In the genomic region with DNA sequence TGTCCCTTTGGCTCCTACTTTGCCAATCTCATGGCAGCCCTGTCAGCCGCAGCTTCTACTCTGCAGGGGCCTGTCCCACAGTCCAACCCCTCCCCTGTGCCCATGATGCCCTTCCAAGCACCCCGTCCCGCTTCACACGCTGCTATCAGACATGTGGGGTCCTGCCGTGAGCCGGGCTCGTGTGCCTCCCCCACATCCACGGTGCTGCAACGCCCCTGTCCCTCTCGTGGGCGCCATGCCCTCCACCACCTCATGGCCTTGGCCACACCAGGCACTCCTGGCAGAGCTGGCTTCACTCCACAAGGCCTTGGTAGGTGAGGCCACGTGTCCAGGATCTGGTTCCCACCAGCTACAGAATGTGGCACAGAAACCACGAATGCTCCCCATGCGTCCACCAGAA, we compare ENCODE assay signal across 24 cellular contexts. TPM values are rescaled to one million over a fixed set of nuclear protein-coding genes. Genes with fewer than 3 reads are reported as not detected.
DNase-seq lines count a peak whose midpoint lies in the region; ATAC-seq, FAIRE-seq and TF ChIP-seq lines count a peak whose summit lies in the region.
"Had no signal": no experiment of that assay in that cellular context is flagged by ENCODE, and none has a peak within 500 bp of the region (broad histone marks: within the 10 kb centered on the region; RNA-seq: fewer than 3 reads in every experiment).

No MANE protein-coding gene starts in this region.

- POLR2A ChIA-PET in activated CD8-positive, alpha-beta T cell treated with anti-CD3 and anti-CD28 coated beads, Interleukin-2, amount 10 ng/mL, durations not matched to agents 7 days and 5 days (lab: Charles Lee): no interaction called here
- POLR2A ChIA-PET in activated CD8-positive, alpha-beta T cell treated with anti-CD3 and anti-CD28 coated beads for 36 hours (lab: Charles Lee): interaction anchor here (0.6 to 0.9 kb wide), 2 partner anchors 23 to 158 kb away, joined by 3 read pairs; partner anchors contain the start of gene CHID1
- POLR2A ChIA-PET in GM12878 (lab: Charles Lee): no interaction called here

- no peak overlapping the region for H3K27ac ChIP-seq in GM12878 (ENCODE audit: control insufficient read depth, insufficient read depth)
- H3K27ac ChIP-seq in lower lobe of right lung: no peak overlapping the region
- H3K27ac ChIP-seq: 22Rv1, BLaER1, C4-2B had no signal

- no TSS peak for BruUV-seq in GM12878 (replicated peaks; lab: Mats Ljungman, UMichigan)

- H3K4me1 Mint-ChIP-seq in activated CD8-positive, alpha-beta T cell treated with anti-CD3 and anti-CD28 coated beads, Interleukin-2, amount 10 ng/mL, durations not matched to agents 7 days and 5 days (ENCODE audit: low read depth): peaks cover 3% of the 10 kb centered on the region
- H3K4me1 Mint-ChIP-seq in activated CD8-positive, alpha-beta T cell treated with anti-CD3 and anti-CD28 coated beads for 36 hours (ENCODE audit: low read depth): no peaks in the 10 kb centered on the region
- H3K4me1 Mint-ChIP-seq in nephron progenitor cell: peaks cover 16% of the 10 kb centered on the region
- H3K4me1 Mint-ChIP-seq: B cell; CD4-positive, CD25-positive, alpha-beta regulatory T cell had no signal

- 0 out of 2 replicates have a peak, but pooled peaks have one; percentile 24 for TF ChIP-seq POLR2A in GM12878 (IDR thresholded peaks at IDR 0.05; ENCODE audit: low read depth, low read length)

- TF ChIP-seq RAD21 in GM12878 (IDR thresholded peaks at IDR 0.05; ENCODE audit: insufficient read depth, low read depth, low read length): no peak

- H3K9me3 ChIP-seq in GM12878 (replicated peaks; ENCODE audit: control insufficient read depth, insufficient read depth, low read length) (no peaks in the 10 kb centered on the region), lower lobe of right lung (no peaks in the 10 kb centered on the region)
- H3K9me3 ChIP-seq: BLaER1, Caco-2 had no signal

- no peak overlapping the region for H3K4me2 ChIP-seq in GM12878 (ENCODE audit: control insufficient read depth, insufficient read depth)
- H3K4me2 ChIP-seq: BLaER1, GM23338 had no signal

- CTCF ChIA-PET in activated CD8-positive, alpha-beta T cell treated with anti-CD3 and anti-CD28 coated beads, Interleukin-2, amount 10 ng/mL, durations not matched to agents 7 days and 5 days (lab: Charles Lee): no interaction called here
- CTCF ChIA-PET in activated CD8-positive, alpha-beta T cell treated with anti-CD3 and anti-CD28 coated beads for 36 hours (lab: Charles Lee): no interaction called here
- CTCF ChIA-PET in GM12878 (lab: Yijun Ruan, JAX): interaction anchor here (0.5 kb wide), 1 partner anchor 129 kb away, joined by 3 read pairs; no protein-coding TSS in a partner anchor

- in situ Hi-C loops in GM12878 (cut with MboI): no loop called here

- intact Hi-C loops in activated CD8-positive, alpha-beta T cell treated with anti-CD3 and anti-CD28 coated beads for 36 hours (cut with micrococcal nuclease): no loop called here
- intact Hi-C loops in GM12878 (cut with micrococcal nuclease; ENCODE audit: unreplicated experiment) (no loop called here), lower lobe of right lung (cut with DNase I) (no loop called here)

- H3K4me1 ChIP-seq in GM12878 (ENCODE audit: control insufficient read depth, insufficient read depth, low read length): no peaks in the 10 kb centered on the region
- no peaks in the 10 kb centered on the region for H3K4me1 ChIP-seq in lower lobe of right lung
- H3K4me1 ChIP-seq: Caco-2 had no signal

- no peak overlapping the region for H3K9ac ChIP-seq in GM12878 (ENCODE audit: control insufficient read depth, insufficient read depth, low read length)
- H3K9ac ChIP-seq: BLaER1 had no signal

- RAD21 ChIA-PET in GM12878 (lab: Charles Lee; ENCODE audit: unreplicated experiment): no interaction called here

- peak overlapping the region; percentile 11 for H3K27ac Mint-ChIP-seq in activated CD8-positive, alpha-beta T cell treated with anti-CD3 and anti-CD28 coated beads, Interleukin-2, amount 10 ng/mL, durations not matched to agents 7 days and 5 days
- H3K27ac Mint-ChIP-seq in activated CD8-positive, alpha-beta T cell treated with anti-CD3 and anti-CD28 coated beads for 36 hours: no peak overlapping the region
- peak overlapping the region; percentile 42 for H3K27ac Mint-ChIP-seq in nephron progenitor cell
- H3K27ac Mint-ChIP-seq: B cell; CD4-positive, CD25-positive, alpha-beta regulatory T cell; CD8-positive, alpha-beta T cell; GM23338; H9 had no signal

- no peaks in the 10 kb centered on the region for H3K9me3 Mint-ChIP-seq in activated CD8-positive, alpha-beta T cell treated with anti-CD3 and anti-CD28 coated beads, Interleukin-2, amount 10 ng/mL, durations not matched to agents 7 days and 5 days (ENCODE audit: insufficient read depth)
- no peaks in the 10 kb centered on the region for H3K9me3 Mint-ChIP-seq in activated CD8-positive, alpha-beta T cell treated with anti-CD3 and anti-CD28 coated beads for 36 hours
- H3K9me3 Mint-ChIP-seq in nephron progenitor cell: no peaks in the 10 kb centered on the region
- H3K9me3 Mint-ChIP-seq: CD8-positive, alpha-beta T cell; H9 had no signal

- no peaks in the 10 kb centered on the region for H3K79me2 ChIP-seq in GM12878 (ENCODE audit: control insufficient read depth, insufficient read depth, low read length)

- SMC1A ChIA-PET in GM12878 (lab: Charles Lee; ENCODE audit: uncharacterized antibody, unreplicated experiment): no interaction called here

- peaks cover 6% of the 10 kb centered on the region for H3K36me3 Mint-ChIP-seq in activated CD8-positive, alpha-beta T cell treated with anti-CD3 and anti-CD28 coated beads, Interleukin-2, amount 10 ng/mL, durations not matched to agents 7 days and 5 days (ENCODE audit: low read depth)
- H3K36me3 Mint-ChIP-seq in activated CD8-positive, alpha-beta T cell treated with anti-CD3 and anti-CD28 coated beads for 36 hours (ENCODE audit: low read depth): peaks cover 10% of the 10 kb centered on the region
- peaks cover 17% of the 10 kb centered on the region for H3K36me3 Mint-ChIP-seq in nephron progenitor cell (ENCODE audit: low read depth)

- H2AFZ ChIP-seq in GM12878 (ENCODE audit: control insufficient read depth, low read depth, low read length): no peak overlapping the region
- H2AFZ ChIP-seq: GM23338 had no signal

- no peak for TF ChIP-seq EP300 in GM12878 (IDR thresholded peaks at IDR 0.05; ENCODE audit: borderline replicate concordance in 1 of 2, control insufficient read depth in 1 of 2, low read depth in 2 of 2, low read length in 2 of 2)

- no peaks in the 10 kb centered on the region for H3K27me3 ChIP-seq in GM12878 (replicated peaks in 1 of 2; ENCODE audit: control insufficient read depth in 2 of 2, insufficient read depth in 2 of 2, low read length in 1 of 2)
- no peaks in the 10 kb centered on the region for H3K27me3 ChIP-seq in lower lobe of right lung (ENCODE audit: low read depth)
- H3K27me3 ChIP-seq: BLaER1 had no signal

- no peak overlapping the region for H3K4me3 Mint-ChIP-seq in activated CD8-positive, alpha-beta T cell treated with anti-CD3 and anti-CD28 coated beads, Interleukin-2, amount 10 ng/mL, durations not matched to agents 7 days and 5 days
- no peak overlapping the region for H3K4me3 Mint-ChIP-seq in activated CD8-positive, alpha-beta T cell treated with anti-CD3 and anti-CD28 coated beads for 36 hours
- H3K4me3 Mint-ChIP-seq in nephron progenitor cell: no peak overlapping the region
- H3K4me3 Mint-ChIP-seq: B cell; CD4-positive, CD25-positive, alpha-beta regulatory T cell; CD8-positive, alpha-beta T cell; GM23338; H9 had no signal

- DNase-seq in activated CD8-positive, alpha-beta T cell treated with anti-CD3 and anti-CD28 coated beads, Interleukin-2, amount 10 ng/mL, durations not matched to agents 7 days and 5 days: no peak
- DNase-seq in activated CD8-positive, alpha-beta T cell treated with anti-CD3 and anti-CD28 coated beads for 36 hours: no peak
- no peak for DNase-seq in GM12878 (ENCODE audit: low read depth, low spot score)
- no peak for DNase-seq in nephron progenitor cell
- no peak for DNase-seq in NCI-H1092 (lab: John Stamatoyannopoulos, UW)
- DNase-seq in OCI-M2 (lab: John Stamatoyannopoulos, UW; ENCODE audit: unreplicated experiment): no peak
- DNase-seq in lower lobe of right lung: no peak
- DNase-seq in anterior cingulate cortex (lab: John Stamatoyannopoulos, UW): no peak
- DNase-seq: Caco-2; CD4-positive, CD25-positive, alpha-beta regulatory T cell; CD8-positive, alpha-beta T cell; DMS153; DND-41; GDM1; H9 had no signal

- WGBS in GM12878 (ENCODE audit: insufficient coverage, insufficient replicate concordance, low lambda C conversion rate, missing lambda C conversion rate): 94% methylated on average over 14 of the region's 14 CpGs

- ATAC-seq in activated CD8-positive, alpha-beta T cell treated with anti-CD3 and anti-CD28 coated beads, Interleukin-2, amount 10 ng/mL, durations not matched to agents 7 days and 5 days: no peak
- no peak for ATAC-seq in activated CD8-positive, alpha-beta T cell treated with anti-CD3 and anti-CD28 coated beads for 36 hours
- ATAC-seq in GM12878 (no peak), lower lobe of right lung (no peak)
- ATAC-seq: CD8-positive, alpha-beta T cell; GM23338; HCT116 had no signal

- no peak for FAIRE-seq in GM12878 (lab: Jason Lieb, UNC)
- FAIRE-seq: A204.1, GM12891, GM18507 had no signal

- H4K20me1 ChIP-seq in GM12878 (ENCODE audit: control insufficient read depth, insufficient read depth): no peaks in the 10 kb centered on the region

- no peak for TF ChIP-seq CTCF in activated CD8-positive, alpha-beta T cell treated with anti-CD3 and anti-CD28 coated beads for 36 hours (IDR thresholded peaks at IDR 0.05)
- TF ChIP-seq CTCF in GM12878 (IDR thresholded peaks at IDR 0.05 in 2 of 3, conservative IDR thresholded peaks at IDR 0.05 in 1 of 3; ENCODE audit: control insufficient read depth in 2 of 3, extremely low read depth in 1 of 3, insufficient read depth in 1 of 3, low read depth in 3 of 3, low read length in 3 of 3) (no peak), nephron progenitor cell (IDR thresholded peaks at IDR 0.05) (no peak), lower lobe of right lung (IDR thresholded peaks at IDR 0.05) (no peak)

- H3K36me3 ChIP-seq in GM12878 (ENCODE audit: control insufficient read depth in 2 of 2, insufficient read depth in 2 of 2, low read length in 1 of 2) (peaks cover 0 to 6% of the 10 kb centered on the region in 2 experiments; a peak in 3 of 4 replicates), lower lobe of right lung (peaks cover 33% of the 10 kb centered on the region)

- H3K27me3 Mint-ChIP-seq in activated CD8-positive, alpha-beta T cell treated with anti-CD3 and anti-CD28 coated beads, Interleukin-2, amount 10 ng/mL, durations not matched to agents 7 days and 5 days (ENCODE audit: low read depth): no peaks in the 10 kb centered on the region
- H3K27me3 Mint-ChIP-seq in activated CD8-positive, alpha-beta T cell treated with anti-CD3 and anti-CD28 coated beads for 36 hours: no peaks in the 10 kb centered on the region
- no peaks in the 10 kb centered on the region for H3K27me3 Mint-ChIP-seq in nephron progenitor cell (ENCODE audit: low read depth, poor library complexity)
- H3K27me3 Mint-ChIP-seq: B cell; CD4-positive, CD25-positive, alpha-beta regulatory T cell had no signal

- H3K4me3 ChIP-seq in GM12878 (no peak overlapping the region), lower lobe of right lung (no peak overlapping the region)
- H3K4me3 ChIP-seq: BLaER1, GM23338 had no signal

RNA-seq across cellular contexts. Expression of gene CHID1, which starts 23.0 kb away (rescaled TPM):
- total RNA-seq in activated CD8-positive, alpha-beta T cell treated with anti-CD3 and anti-CD28 coated beads, Interleukin-2, amount 10 ng/mL, durations not matched to agents 7 days and 5 days: 10 to 100 TPM; 46.1 to 48.4 TPM
- total RNA-seq in activated CD8-positive, alpha-beta T cell treated with anti-CD3 and anti-CD28 coated beads for 36 hours: 10 to 100 TPM; 69.8 to 72.0 TPM
- total RNA-seq in GM12878 (2013; cell fraction: nucleolus; rRNA removed): 35.6 and 47.2 TPM in 2 replicates
- total RNA-seq in GM12878 (2014; rRNA removed) (20.7 and 30.2 TPM in 2 replicates), GM12878 (2014; rRNA removed; fragmentation: Illumina TruSeq; extraction: Trizol) (15.5 and 16.7 TPM in 2 replicates), GM12878 (2021) (48.5 and 54.2 TPM in 2 replicates), lower lobe of right lung (65.0 TPM)
- 17.6 TPM for polyA plus RNA-seq in GM12878 (2011; ENCODE audit: low read depth)
- polyA plus RNA-seq in GM12878 (2011; rRNA removed) (15.5 and 30.1 TPM in 2 replicates), GM12878 (2014; fragmentation: Illumina TruSeq; extraction: Trizol) (11.1 and 20.2 TPM in 2 replicates), GM12878 (2014; fragmentation: Nextera tagmentation; extraction: Ambion mirVana) (10 to 100 TPM in 1 of 2 experiments, 1 to 10 TPM in 1; 4.8 to 10.1 TPM), GM12878 (2014; rRNA removed) (38.9 and 40.2 TPM in 2 replicates), GM12878 (2016; fragmentation: Nextera tagmentation; extraction: Ambion mirVana) (10 to 100 TPM; 63.3 to 75.2 TPM)
- 45.8 and 56.7 TPM in 2 replicates for polyA plus RNA-seq in GM12878 (2011; cell fraction: cytosol; rRNA removed)
- polyA plus RNA-seq in GM12878 (2011; cell fraction: nucleus; rRNA removed): 53.3 and 64.0 TPM in 2 replicates
- polyA plus RNA-seq in GM12878 (2012): 30.5 and 35.3 TPM in 2 replicates
- polyA minus RNA-seq in GM12878 (2011; rRNA and poly(A)+ RNA removed): 36.6 and 44.7 TPM in 2 replicates
- 19.8 and 21.9 TPM in 2 replicates for polyA minus RNA-seq in GM12878 (2011; cell fraction: cytosol; rRNA and poly(A)+ RNA removed)
- 18.6 and 24.4 TPM in 2 replicates for polyA minus RNA-seq in GM12878 (2011; cell fraction: nucleus; rRNA and poly(A)+ RNA removed)

RNA-seq across cellular contexts. Expression of gene AP2A2, which starts 38.1 kb away (rescaled TPM):
- 10 to 100 TPM; 40.1 to 54.0 TPM for total RNA-seq in activated CD8-positive, alpha-beta T cell treated with anti-CD3 and anti-CD28 coated beads, Interleukin-2, amount 10 ng/mL, durations not matched to agents 7 days and 5 days
- total RNA-seq in activated CD8-positive, alpha-beta T cell treated with anti-CD3 and anti-CD28 coated beads for 36 hours: 10 to 100 TPM; 34.0 to 34.6 TPM
- 81.6 and 92.4 TPM in 2 replicates for total RNA-seq in GM12878 (2013; cell fraction: nucleolus; rRNA removed)
- total RNA-seq in GM12878 (2014; rRNA removed) (12.8 and 15.1 TPM in 2 replicates), GM12878 (2014; rRNA removed; fragmentation: Illumina TruSeq; extraction: Trizol) (17.7 TPM in 2 replicates), GM12878 (2021) (42.0 and 46.8 TPM in 2 replicates), lower lobe of right lung (130 TPM)
- polyA plus RNA-seq in GM12878 (2011; ENCODE audit: low read depth): 27.9 TPM
- polyA plus RNA-seq in GM12878 (2011; rRNA removed) (23.2 and 34.8 TPM in 2 replicates), GM12878 (2014; fragmentation: Illumina TruSeq; extraction: Trizol) (39.6 and 48.8 TPM in 2 replicates), GM12878 (2014; fragmentation: Nextera tagmentation; extraction: Ambion mirVana) (1 to 10 TPM in 1 of 2 experiments, under 1 TPM in 1; 0.58 to 2.6 TPM), GM12878 (2014; rRNA removed) (26.4 and 32.6 TPM in 2 replicates), GM12878 (2016; fragmentation: Nextera tagmentation; extraction: Ambion mirVana) (10 to 100 TPM; 14.4 to 18.8 TPM)
- polyA plus RNA-seq in GM12878 (2011; cell fraction: cytosol; rRNA removed): 27.5 and 29.6 TPM in 2 replicates
- polyA plus RNA-seq in GM12878 (2011; cell fraction: nucleus; rRNA removed): 106 and 121 TPM in 2 replicates
- 21.7 and 22.3 TPM in 2 replicates for polyA plus RNA-seq in GM12878 (2012)
- 40.8 and 41.6 TPM in 2 replicates for polyA minus RNA-seq in GM12878 (2011; rRNA and poly(A)+ RNA removed)
- polyA minus RNA-seq in GM12878 (2011; cell fraction: cytosol; rRNA and poly(A)+ RNA removed): 24.7 and 32.3 TPM in 2 replicates
- polyA minus RNA-seq in GM12878 (2011; cell fraction: nucleus; rRNA and poly(A)+ RNA removed): 23.9 and 38.2 TPM in 2 replicates

RNA-seq across cellular contexts. Expression of gene TSPAN4, which starts 44.9 kb away (rescaled TPM):
- 10 to 100 TPM; 20.0 to 21.7 TPM for total RNA-seq in activated CD8-positive, alpha-beta T cell treated with anti-CD3 and anti-CD28 coated beads, Interleukin-2, amount 10 ng/mL, durations not matched to agents 7 days and 5 days
- 10 to 100 TPM; 15.4 to 16.0 TPM for total RNA-seq in activated CD8-positive, alpha-beta T cell treated with anti-CD3 and anti-CD28 coated beads for 36 hours
- total RNA-seq in GM12878 (2013; cell fraction: nucleolus; rRNA removed): 47.0 and 47.6 TPM in 2 replicates
- total RNA-seq in GM12878 (2014; rRNA removed): 9.3 and 10.1 TPM in 2 replicates
- 2.3 and 2.7 TPM in 2 replicates for total RNA-seq in GM12878 (2014; rRNA removed; fragmentation: Illumina TruSeq; extraction: Trizol)
- total RNA-seq in GM12878 (2021): 8.7 and 9.0 TPM in 2 replicates
- 3.5 TPM for polyA plus RNA-seq in GM12878 (2011; ENCODE audit: low read depth)
- 6.5 and 13.4 TPM in 2 replicates for polyA plus RNA-seq in GM12878 (2011; rRNA removed)
- polyA plus RNA-seq in GM12878 (2011; cell fraction: cytosol; rRNA removed): 22.9 and 34.0 TPM in 2 replicates
- polyA plus RNA-seq in GM12878 (2011; cell fraction: nucleus; rRNA removed): 75.6 and 100 TPM in 2 replicates
- 6.5 and 6.8 TPM in 2 replicates for polyA plus RNA-seq in GM12878 (2012)
- 0.96 TPM in 1 of 2 replicates, not detected in the other for polyA plus RNA-seq in GM12878 (2014; fragmentation: Illumina TruSeq; extraction: Trizol)
- under 1 TPM in 1 of 2 experiments, not detected in 1; 0.37 TPM for polyA plus RNA-seq in GM12878 (2014; fragmentation: Nextera tagmentation; extraction: Ambion mirVana)
- 11.6 and 14.0 TPM in 2 replicates for polyA plus RNA-seq in GM12878 (2014; rRNA removed)
- 1 to 10 TPM; 7.6 to 8.5 TPM for polyA plus RNA-seq in GM12878 (2016; fragmentation: Nextera tagmentation; extraction: Ambion mirVana)
- 13.9 and 15.4 TPM in 2 replicates for polyA minus RNA-seq in GM12878 (2011; rRNA and poly(A)+ RNA removed)
- 21.0 and 24.9 TPM in 2 replicates for polyA minus RNA-seq in GM12878 (2011; cell fraction: cytosol; rRNA and poly(A)+ RNA removed)
- 10.2 and 15.3 TPM in 2 replicates for polyA minus RNA-seq in GM12878 (2011; cell fraction: nucleus; rRNA and poly(A)+ RNA removed)
- total RNA-seq in lower lobe of right lung: 140 TPM

RNA-seq across cellular contexts. Expression of gene POLR2L, which starts 45.3 kb away (rescaled TPM):
- total RNA-seq in activated CD8-positive, alpha-beta T cell treated with anti-CD3 and anti-CD28 coated beads, Interleukin-2, amount 10 ng/mL, durations not matched to agents 7 days and 5 days: 100 to 1,000 TPM; 127 to 140 TPM
- 10 to 100 TPM; 83.0 to 89.2 TPM for total RNA-seq in activated CD8-positive, alpha-beta T cell treated with anti-CD3 and anti-CD28 coated beads for 36 hours
- total RNA-seq in GM12878 (2013; cell fraction: nucleolus; rRNA removed): 10.3 and 15.3 TPM in 2 replicates
- total RNA-seq in GM12878 (2014; rRNA removed) (366 and 432 TPM in 2 replicates), GM12878 (2014; rRNA removed; fragmentation: Illumina TruSeq; extraction: Trizol) (60.2 and 68.7 TPM in 2 replicates), GM12878 (2021) (133 and 137 TPM in 2 replicates), lower lobe of right lung (127 TPM)
- 11.2 TPM for polyA plus RNA-seq in GM12878 (2011; ENCODE audit: low read depth)
- polyA plus RNA-seq in GM12878 (2011; rRNA removed) (13.7 and 44.2 TPM in 2 replicates), GM12878 (2014; fragmentation: Illumina TruSeq; extraction: Trizol) (2.2 and 23.1 TPM in 2 replicates), GM12878 (2014; fragmentation: Nextera tagmentation; extraction: Ambion mirVana) (100 to 1,000 TPM in 1 of 2 experiments, 10 to 100 TPM in 1; 68.8 to 117 TPM), GM12878 (2014; rRNA removed) (318 and 463 TPM in 2 replicates), GM12878 (2016; fragmentation: Nextera tagmentation; extraction: Ambion mirVana) (100 to 1,000 TPM; 439 to 497 TPM)
- polyA plus RNA-seq in GM12878 (2011; cell fraction: cytosol; rRNA removed): 76.2 and 168 TPM in 2 replicates
- 129 and 164 TPM in 2 replicates for polyA plus RNA-seq in GM12878 (2011; cell fraction: nucleus; rRNA removed)
- polyA plus RNA-seq in GM12878 (2012): 136 and 240 TPM in 2 replicates
- polyA minus RNA-seq in GM12878 (2011; rRNA and poly(A)+ RNA removed): 70.2 and 136 TPM in 2 replicates
- polyA minus RNA-seq in GM12878 (2011; cell fraction: cytosol; rRNA and poly(A)+ RNA removed): 63.5 and 71.9 TPM in 2 replicates
- 35.2 and 55.4 TPM in 2 replicates for polyA minus RNA-seq in GM12878 (2011; cell fraction: nucleus; rRNA and poly(A)+ RNA removed)

RNA-seq across cellular contexts. Expression of gene CD151, which starts 54.8 kb away (rescaled TPM):
- total RNA-seq in activated CD8-positive, alpha-beta T cell treated with anti-CD3 and anti-CD28 coated beads, Interleukin-2, amount 10 ng/mL, durations not matched to agents 7 days and 5 days: 10 to 100 TPM; 27.0 to 29.7 TPM
- 10 to 100 TPM; 45.9 to 46.5 TPM for total RNA-seq in activated CD8-positive, alpha-beta T cell treated with anti-CD3 and anti-CD28 coated beads for 36 hours
- total RNA-seq in GM12878 (2013; cell fraction: nucleolus; rRNA removed): 31.6 and 37.0 TPM in 2 replicates
- 26.2 and 37.1 TPM in 2 replicates for total RNA-seq in GM12878 (2014; rRNA removed)
- 11.1 and 17.6 TPM in 2 replicates for total RNA-seq in GM12878 (2014; rRNA removed; fragmentation: Illumina TruSeq; extraction: Trizol)
- total RNA-seq in GM12878 (2021): 28.6 and 31.7 TPM in 2 replicates
- 11.6 TPM for polyA plus RNA-seq in GM12878 (2011; ENCODE audit: low read depth)
- polyA plus RNA-seq in GM12878 (2011; rRNA removed): 19.9 and 39.6 TPM in 2 replicates
- polyA plus RNA-seq in GM12878 (2011; cell fraction: cytosol; rRNA removed): 55.0 and 67.3 TPM in 2 replicates
- polyA plus RNA-seq in GM12878 (2011; cell fraction: nucleus; rRNA removed): 150 and 186 TPM in 2 replicates
- polyA plus RNA-seq in GM12878 (2012): 30.4 and 30.5 TPM in 2 replicates
- 1.5 and 9.4 TPM in 2 replicates for polyA plus RNA-seq in GM12878 (2014; fragmentation: Illumina TruSeq; extraction: Trizol)
- polyA plus RNA-seq in GM12878 (2014; fragmentation: Nextera tagmentation; extraction: Ambion mirVana): 1 to 10 TPM in 1 of 2 experiments, under 1 TPM in 1; 0.52 to 1.4 TPM
- polyA plus RNA-seq in GM12878 (2014; rRNA removed): 40.1 and 41.7 TPM in 2 replicates
- 10 to 100 TPM in 1 of 2 experiments, 1 to 10 TPM in 1; 9.4 to 11.7 TPM for polyA plus RNA-seq in GM12878 (2016; fragmentation: Nextera tagmentation; extraction: Ambion mirVana)
- 32.0 and 60.1 TPM in 2 replicates for polyA minus RNA-seq in GM12878 (2011; rRNA and poly(A)+ RNA removed)
- 19.9 and 21.7 TPM in 2 replicates for polyA minus RNA-seq in GM12878 (2011; cell fraction: cytosol; rRNA and poly(A)+ RNA removed)
- polyA minus RNA-seq in GM12878 (2011; cell fraction: nucleus; rRNA and poly(A)+ RNA removed): 35.8 and 46.4 TPM in 2 replicates
- total RNA-seq in lower lobe of right lung: 387 TPM
